Comparison of ENCODE assay signal across 19 cellular contexts in the genomic region with DNA sequence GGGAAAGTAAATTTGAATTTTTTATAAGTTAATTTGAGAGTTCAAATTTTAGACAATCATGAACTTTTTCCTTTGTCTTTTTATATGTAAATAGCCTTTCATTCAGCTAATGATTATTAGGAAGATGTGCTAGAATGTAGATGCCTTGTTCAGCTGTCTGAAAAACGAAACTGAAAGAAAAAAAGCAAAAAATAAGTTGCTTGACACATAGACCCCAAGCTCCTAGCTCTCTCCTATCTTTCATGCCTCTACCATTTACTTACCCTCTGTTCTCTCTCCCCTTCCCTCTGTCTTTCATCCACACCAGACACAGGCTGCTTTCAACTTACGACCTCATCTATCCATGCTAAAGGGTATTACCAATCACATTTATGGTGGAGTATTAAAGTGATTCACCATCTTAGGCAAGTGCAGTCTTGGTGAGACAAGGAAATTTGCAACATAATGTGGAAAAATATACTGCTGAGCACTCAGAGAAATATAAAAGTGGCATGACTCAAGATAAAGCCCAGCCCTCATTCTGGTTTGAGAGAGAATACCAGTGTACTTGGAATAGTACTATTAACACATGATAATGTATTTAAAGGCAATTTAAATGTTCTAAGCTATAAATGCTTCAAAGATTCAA.
DNase-seq lines count a peak whose midpoint lies in the region; ATAC-seq and TF ChIP-seq lines count a peak whose summit lies in the region.
"Had no signal": no experiment of that assay in that cellular context is flagged by ENCODE, and none has a peak within 500 bp of the region (broad histone marks: within the 10 kb centered on the region; RNA-seq: fewer than 3 reads in every experiment).

No MANE protein-coding gene starts in this region.

- H3K4me2 ChIP-seq in SK-N-SH: 0 out of 2 replicates have a peak overlapping the region, but pooled peaks have one; percentile 37
- peak overlapping the region; percentile 9 for H3K4me2 ChIP-seq in KMS-11
- H3K4me2 ChIP-seq: neural progenitor cell had no signal

- H3K79me2 ChIP-seq in SK-N-SH (ENCODE audit: insufficient read depth): no peaks in the 10 kb centered on the region
- no peaks in the 10 kb centered on the region for H3K79me2 ChIP-seq in KMS-11 (ENCODE audit: insufficient read depth, low read depth)

- TF ChIP-seq RAD21 in SK-N-SH (IDR thresholded peaks at IDR 0.05; ENCODE audit: low read length): no peak

- no peak for ATAC-seq in SK-N-SH treated with all-trans-retinoic acid at 6 μM for 48 hours
- ATAC-seq in CD4-positive, CD25-positive, alpha-beta regulatory T cell (ENCODE audit: low read depth in 2 of 2): no peak
- ATAC-seq in central memory CD8-positive, alpha-beta T cell (replicated peaks; ENCODE audit: extremely low read depth, poor library complexity, severe bottlenecking): no peak
- ATAC-seq: left cardiac atrium had no signal

- no peaks in the 10 kb centered on the region for H3K9me3 ChIP-seq in SK-N-SH
- no peaks in the 10 kb centered on the region for H3K9me3 ChIP-seq in CD4-positive, CD25-positive, alpha-beta regulatory T cell (ENCODE audit: control insufficient read depth in 2 of 2, low read length in 2 of 2)
- H3K9me3 ChIP-seq in colonic mucosa: no peaks in the 10 kb centered on the region
- H3K9me3 ChIP-seq: BE2C, suprapubic skin had no signal

- H3K27ac ChIP-seq in SK-N-SH (ENCODE audit: low read depth in 2 of 2, low read length in 1 of 2) (no peak overlapping the region), KMS-11 (no peak overlapping the region), colonic mucosa (no peak overlapping the region)
- H3K27ac ChIP-seq in CD4-positive, CD25-positive, alpha-beta regulatory T cell (ENCODE audit: insufficient read depth, low read length, poor library complexity, severe bottlenecking): no peak overlapping the region
- H3K27ac ChIP-seq: 22Rv1, neural progenitor cell, suprapubic skin had no signal

- WGBS in SK-N-SH (ENCODE audit: low lambda C conversion rate): 2% methylated on average over 2 of the region's 2 CpGs

- TF ChIP-seq CTCF in SK-N-SH (IDR thresholded peaks at IDR 0.05): no peak
- TF ChIP-seq CTCF in KMS-11 (conservative IDR thresholded peaks at IDR 0.05; ENCODE audit: low read depth, low read length): no peak
- no peak for TF ChIP-seq CTCF in colonic mucosa (IDR thresholded peaks at IDR 0.05)

- H3K9me3 Mint-ChIP-seq in CD4-positive, CD25-positive, alpha-beta regulatory T cell: peaks cover 0 to 2% (median 0%) of the 10 kb centered on the region in 7 donors
- H3K9me3 Mint-ChIP-seq in central memory CD8-positive, alpha-beta T cell: no peaks in the 10 kb centered on the region
- H3K9me3 Mint-ChIP-seq: neural progenitor cell had no signal

- H3K4me1 ChIP-seq in SK-N-SH (ENCODE audit: control insufficient read depth in 1 of 2, insufficient read depth in 2 of 2, low read depth in 1 of 2, low read length in 1 of 2) (no peaks in the 10 kb centered on the region), KMS-11 (ENCODE audit: low read depth, poor library complexity, severe bottlenecking) (peaks cover 8% of the 10 kb centered on the region), colonic mucosa (no peaks in the 10 kb centered on the region)
- peaks cover 7% of the 10 kb centered on the region for H3K4me1 ChIP-seq in CD4-positive, CD25-positive, alpha-beta regulatory T cell (ENCODE audit: control insufficient read depth, insufficient read depth, low read length, poor library complexity, severe bottlenecking)
- H3K4me1 ChIP-seq: BE2C, neural progenitor cell, suprapubic skin had no signal

- H3K36me3 ChIP-seq in SK-N-SH (replicated peaks in 1 of 2; ENCODE audit: control insufficient read depth in 1 of 2, insufficient read depth in 2 of 2, low read length in 1 of 2): no peaks in the 10 kb centered on the region
- no peaks in the 10 kb centered on the region for H3K36me3 ChIP-seq in CD4-positive, CD25-positive, alpha-beta regulatory T cell (ENCODE audit: control insufficient read depth, insufficient read depth, low read length)
- H3K36me3 ChIP-seq in KMS-11 (ENCODE audit: insufficient read depth): no peaks in the 10 kb centered on the region
- H3K36me3 ChIP-seq in colonic mucosa: no peaks in the 10 kb centered on the region
- H3K36me3 ChIP-seq: BE2C, neural progenitor cell, suprapubic skin had no signal

- no peak for TF ChIP-seq EP300 in SK-N-SH (IDR thresholded peaks at IDR 0.05; ENCODE audit: borderline replicate concordance in 1 of 2, low read depth in 1 of 2, low read length in 1 of 2)

- DNase-seq in SK-N-SH: no peak
- DNase-seq in CD4-positive, CD25-positive, alpha-beta regulatory T cell: peak in 1 of 3 donors; percentile 8
- no peak for DNase-seq in central memory CD8-positive, alpha-beta T cell (ENCODE audit: low spot score in 2 of 2)
- no peak for DNase-seq in activated CD4-positive, CD25-positive, alpha-beta regulatory T cell treated with anti-CD3 and anti-CD28 coated beads, Interleukin-2, amount 50 U/mL, for 72 hours
- DNase-seq in DMS79 treated with DMSO at 0.1 percent for 48 hours (lab: John Stamatoyannopoulos, UW): no peak
- no peak for DNase-seq in colonic mucosa
- DNase-seq: activated gamma-delta T cell; BE2C; cortex of kidney; foreskin fibroblast; left cardiac atrium; NCI-H187 treated with DMSO at 0.1 percent for 48 hours; NCI-H446; stimulated activated CD8-positive, alpha-beta memory T cell treated with anti-CD3 and anti-CD28 coated beads, Interleukin-4, amount 100 ng/mL, for 48 hours had no signal

- POLR2A ChIA-PET in SK-N-SH (lab: Yijun Ruan, JAX): no interaction called here

- H3K9ac ChIP-seq in SK-N-SH (no peak overlapping the region), KMS-11 (no peak overlapping the region), colonic mucosa (ENCODE audit: low read depth in 2 of 2, low read length in 2 of 2) (no peak overlapping the region)
- H3K9ac ChIP-seq: neural progenitor cell had no signal

- H2AFZ ChIP-seq in SK-N-SH (ENCODE audit: low read depth): peak overlapping the region; percentile 53; the same call in 1 of the 2 replicates
- H2AFZ ChIP-seq in KMS-11 (ENCODE audit: low read depth): peak overlapping the region; percentile 43
- H2AFZ ChIP-seq: neural progenitor cell had no signal

- H3K4me3 Mint-ChIP-seq in CD4-positive, CD25-positive, alpha-beta regulatory T cell: peak overlapping the region in 3 of 4 donors; percentile 2 to 26 (median 8)
- H3K4me3 Mint-ChIP-seq in central memory CD8-positive, alpha-beta T cell: peak overlapping the region; percentile 41
- H3K4me3 Mint-ChIP-seq: neural progenitor cell had no signal

- no peaks in the 10 kb centered on the region for H3K27me3 Mint-ChIP-seq in CD4-positive, CD25-positive, alpha-beta regulatory T cell
- no peaks in the 10 kb centered on the region for H3K27me3 Mint-ChIP-seq in central memory CD8-positive, alpha-beta T cell

- H4K20me1 ChIP-seq in SK-N-SH (ENCODE audit: insufficient read depth) (no peaks in the 10 kb centered on the region), KMS-11 (ENCODE audit: insufficient read depth) (no peaks in the 10 kb centered on the region)

- peaks cover 0 to 6% (median 2%) of the 10 kb centered on the region in 4 donors for H3K4me1 Mint-ChIP-seq in CD4-positive, CD25-positive, alpha-beta regulatory T cell
- peaks cover 10% of the 10 kb centered on the region for H3K4me1 Mint-ChIP-seq in central memory CD8-positive, alpha-beta T cell

- H3K27ac Mint-ChIP-seq in CD4-positive, CD25-positive, alpha-beta regulatory T cell: peak overlapping the region in 1 of 3 donors; percentile 0
- H3K27ac Mint-ChIP-seq in central memory CD8-positive, alpha-beta T cell (ENCODE audit: low read depth): peak overlapping the region; percentile 1
- H3K27ac Mint-ChIP-seq: neural progenitor cell had no signal

- CTCF ChIA-PET in SK-N-SH (lab: Yijun Ruan, JAX): interaction anchor here (1.2 to 1.9 kb wide), 2 partner anchors 10 to 11 kb away, joined by 3 to 14 read pairs; no protein-coding TSS in a partner anchor

- no peaks in the 10 kb centered on the region for H3F3A ChIP-seq in SK-N-SH (replicated peaks; ENCODE audit: insufficient read depth)

- no peaks in the 10 kb centered on the region for H3K9me2 ChIP-seq in SK-N-SH

- H3K36me3 Mint-ChIP-seq in CD4-positive, CD25-positive, alpha-beta regulatory T cell: no peaks in the 10 kb centered on the region
- H3K36me3 Mint-ChIP-seq in central memory CD8-positive, alpha-beta T cell (ENCODE audit: insufficient read depth): no peaks in the 10 kb centered on the region
- H3K36me3 Mint-ChIP-seq: neural progenitor cell had no signal

- H3K4me3 ChIP-seq in SK-N-SH (ENCODE audit: low read depth in 2 of 2, low read length in 1 of 2): peak overlapping the region; percentile 12 to 38; a peak in 2 of 4 replicates
- peak overlapping the region; percentile 16 for H3K4me3 ChIP-seq in CD4-positive, CD25-positive, alpha-beta regulatory T cell (ENCODE audit: low read depth, low read length)
- H3K4me3 ChIP-seq in KMS-11 (IDR thresholded peaks at IDR 0.05; ENCODE audit: insufficient read depth, low read depth, low read length): no peak overlapping the region
- H3K4me3 ChIP-seq in colonic mucosa: no peak overlapping the region
- H3K4me3 ChIP-seq: neural progenitor cell, suprapubic skin had no signal

- intact Hi-C loops in colonic mucosa (cut with DNase I): no loop called here

- no peaks in the 10 kb centered on the region for H3K27me3 ChIP-seq in SK-N-SH (ENCODE audit: insufficient read depth)
- no peaks in the 10 kb centered on the region for H3K27me3 ChIP-seq in CD4-positive, CD25-positive, alpha-beta regulatory T cell (ENCODE audit: control insufficient read depth, insufficient read depth, low read length)
- no peaks in the 10 kb centered on the region for H3K27me3 ChIP-seq in KMS-11 (ENCODE audit: insufficient read depth, low read depth)
- no peaks in the 10 kb centered on the region for H3K27me3 ChIP-seq in colonic mucosa
- H3K27me3 ChIP-seq: BE2C, neural progenitor cell, suprapubic skin had no signal

TF ChIP-seq in SK-N-SH, 30 proteins besides CTCF, POLR2A, EP300 and RAD21:
- TF ChIP-seq GATA2 (CRISPR knock-in tag; IDR thresholded peaks at IDR 0.05) (no peak), RCOR1 (IDR thresholded peaks at IDR 0.05; ENCODE audit: low read length) (no peak), RXRA (IDR thresholded peaks at IDR 0.05; ENCODE audit: borderline replicate concordance, low read depth) (no peak), EZH2phosphoT487 (IDR thresholded peaks at IDR 0.05; ENCODE audit: borderline replicate concordance, low read depth) (no peak), TEAD4 (IDR thresholded peaks at IDR 0.05; ENCODE audit: borderline replicate concordance, insufficient read depth) (no peak)

TF ChIP-seq in SK-N-SH treated with all-trans-retinoic acid at 6 μM for 48 hours, 23 proteins besides CTCF, POLR2A, EP300 and RAD21 (continues in another document):
- no peak for TF ChIP-seq OSR1 (CRISPR knock-in tag; IDR thresholded peaks at IDR 0.05)
- no peak for TF ChIP-seq ZNF8 (CRISPR knock-in tag; IDR thresholded peaks at IDR 0.05)
- no peak for TF ChIP-seq PPARA (CRISPR knock-in tag; IDR thresholded peaks at IDR 0.05; ENCODE audit: borderline replicate concordance)

Comparison
In these comparisons a context has a peak if more than half of its experiments do, and no peak if none do; other contexts are left out.
1. H3K4me3 ChIP-seq: peak in SK-N-SH (2 of 2) and CD4-positive, CD25-positive, alpha-beta regulatory T cell (single experiment); none in KMS-11 (single experiment) and colonic mucosa (single experiment).